ENCODE assay signal across 24 cellular contexts in genomic region chr2:19800796-19801195, GRCh38.
A peak's percentile ranks its signal among the peaks of the same experiment; 100 is the strongest.
DNase-seq lines count a peak whose midpoint lies in the region; ATAC-seq, FAIRE-seq and TF ChIP-seq lines count a peak whose summit lies in the region.
"Had no signal": no experiment of that assay in that cellular context is flagged by ENCODE, and none has a peak within 500 bp of the region (broad histone marks: within the 10 kb centered on the region; RNA-seq: fewer than 3 reads in every experiment).

No MANE protein-coding gene starts in this region.

- H3K27ac ChIP-seq in A549 (peak overlapping the region; percentile 84 to 90), IMR-90 (ENCODE audit: insufficient read depth, low read length) (no peak overlapping the region), gastroesophageal sphincter (peak overlapping the region in 3 of 4 donors; percentile 25 to 76 (median 72)), sigmoid colon (peak overlapping the region; percentile 11 to 76 (median 40))
- H3K27ac ChIP-seq: HL-60, vagina had no signal

- dilution Hi-C loops in IMR-90 (cut with HindIII; ENCODE audit: low sequenced_read_pairs, unreplicated experiment), result no loop called here

- peak overlapping the region; percentile 82; the same call in 2 of the 3 replicates for H2BK15ac ChIP-seq in IMR-90 (ENCODE audit: low read depth, low read length)

- H2BK20ac ChIP-seq in IMR-90 (ENCODE audit: low read depth, low read length), result peak overlapping the region; percentile 87

- H3K79me1 ChIP-seq in IMR-90 (ENCODE audit: low read depth in 1 of 2, low read length in 2 of 2), result no peaks in the 10 kb centered on the region

- WGBS in A549 (ENCODE audit: missing lambda C conversion rate), result 92% methylated on average over 5 of the region's 5 CpGs
- no CpG with 5 or more reads among the region's 5 CpGs for WGBS in IMR-90 (ENCODE audit: extremely low coverage in 2 of 2, insufficient read length in 1 of 2), 2 experiments
- 80 to 95% methylated on average over 3 to 5 of the region's 5 CpGs for WGBS in gastroesophageal sphincter (ENCODE audit: low coverage in 1 of 2), 2 donors
- 77 to 88% methylated on average over 5 of the region's 5 CpGs for WGBS in sigmoid colon, 2 donors

- H3K4ac ChIP-seq in IMR-90 (ENCODE audit: low read depth, low read length), result peak overlapping the region; percentile 85

- POLR2A ChIA-PET in A549 (lab: Yijun Ruan, JAX), result no interaction called here
- POLR2A ChIA-PET in IMR-90 (lab: Charles Lee; ENCODE audit: unreplicated experiment), result no interaction called here

- no peak for TF ChIP-seq POLR2A in A549 (IDR thresholded peaks at IDR 0.05; ENCODE audit: low read length)
- no peak for TF ChIP-seq POLR2A in IMR-90 (IDR thresholded peaks at IDR 0.05; ENCODE audit: low read depth, low read length)
- TF ChIP-seq POLR2A in gastroesophageal sphincter (IDR thresholded peaks at IDR 0.05), result no peak
- no peak for TF ChIP-seq POLR2A in sigmoid colon (IDR thresholded peaks at IDR 0.05)

- TF ChIP-seq RAD21 in A549 (conservative IDR thresholded peaks at IDR 0.05 in 1 of 2, IDR thresholded peaks at IDR 0.05 in 1 of 2), result no peak
- no peak for TF ChIP-seq RAD21 in IMR-90 (IDR thresholded peaks at IDR 0.05; ENCODE audit: low read length)

- ATAC-seq in A549 (peak; percentile 8 to 19; a peak in 5 of 6 replicates), IMR-90 (ENCODE audit: low read depth) (no peak), gastroesophageal sphincter (no peak), HG02970 (IDR thresholded peaks at IDR 0.05; ENCODE audit: low FRiP score, unreplicated experiment) (no peak)
- ATAC-seq: activated CD8-positive, alpha-beta memory T cell treated with anti-CD3 and anti-CD28 coated beads, Interleukin-2, amount 10 ng/mL, durations not matched to agents 7 days and 5 days; left colon; stimulated activated naive B cell treated with anti-CD40 and anti-IgM and Interleukin-4, amounts not matched to agents 10 μg/mL and 1 μg/mL and 100 μg/mL, for 72 hours had no signal

- H3K18ac ChIP-seq in IMR-90 (ENCODE audit: low read depth, low read length), result peak overlapping the region; percentile 24; the same call in 1 of the 2 replicates

- H4K20me1 ChIP-seq in IMR-90 (ENCODE audit: insufficient read depth, low read length), result no peaks in the 10 kb centered on the region; the same call in 1 of the 2 replicates

- peak overlapping the region; percentile 7 for H2AFZ ChIP-seq in IMR-90 (replicated peaks; ENCODE audit: low read length, poor library complexity)

- no peak for TF ChIP-seq CTCF in A549 (IDR thresholded peaks at IDR 0.05)
- TF ChIP-seq CTCF in IMR-90 (conservative IDR thresholded peaks at IDR 0.05; ENCODE audit: low read depth, low read length), result no peak
- TF ChIP-seq CTCF in gastroesophageal sphincter (IDR thresholded peaks at IDR 0.05), result no peak
- no peak for TF ChIP-seq CTCF in sigmoid colon (IDR thresholded peaks at IDR 0.05)

- H4K91ac ChIP-seq in IMR-90 (ENCODE audit: insufficient read depth, low read depth, low read length), result peak overlapping the region; percentile 20

- no peak overlapping the region for H2AK9ac ChIP-seq in IMR-90 (replicated peaks; ENCODE audit: low read depth, low read length, poor library complexity)

- H3K4me2 ChIP-seq in A549 (peak overlapping the region; percentile 70), IMR-90 (ENCODE audit: low read depth, low read length) (no peak overlapping the region)

- H3K56ac ChIP-seq in IMR-90 (ENCODE audit: extremely low read depth, insufficient read depth, low read length), result peak overlapping the region; percentile 11; the same call in 1 of the 2 replicates

- H3K4me3 ChIP-seq in A549 (no peak overlapping the region), IMR-90 (ENCODE audit: insufficient read depth, low read depth, low read length) (no peak overlapping the region), gastroesophageal sphincter (no peak overlapping the region), sigmoid colon (no peak overlapping the region)
- H3K4me3 ChIP-seq: HAP-1, heart right ventricle, vagina had no signal

- FAIRE-seq in A549 (lab: Jason Lieb, UNC), result no peak
- FAIRE-seq: D721Med, GM12892, HepG2 had no signal

- H3K9ac ChIP-seq in IMR-90 (ENCODE audit: low read depth, low read length), result no peak overlapping the region

- H3K9me3 ChIP-seq in A549, result no peaks in the 10 kb centered on the region
- H3K9me3 ChIP-seq in IMR-90 (ENCODE audit: control insufficient read depth, insufficient read depth, low read length), result no peaks in the 10 kb centered on the region
- H3K9me3 ChIP-seq in gastroesophageal sphincter, result no peaks in the 10 kb centered on the region
- no peaks in the 10 kb centered on the region for H3K9me3 ChIP-seq in sigmoid colon
- H3K9me3 ChIP-seq: HAP-1, heart right ventricle, vagina had no signal

- H2AK5ac ChIP-seq in IMR-90 (ENCODE audit: low read depth, low read length), result peak overlapping the region; percentile 95

- CTCF ChIA-PET in A549 (lab: Yijun Ruan, JAX), result interaction anchor here (0.6 to 1.3 kb wide), 5 partner anchors 10 to 133 kb away, joined by 3 to 5 read pairs (median 3); no protein-coding TSS in a partner anchor
- CTCF ChIA-PET in IMR-90 (lab: Yijun Ruan, JAX), result interaction anchor here (1.3 kb wide), 1 partner anchor 25 kb away, joined by 4 read pairs; no protein-coding TSS in a partner anchor

- H3K4me1 ChIP-seq in A549 (peaks cover 31% of the 10 kb centered on the region), IMR-90 (ENCODE audit: control insufficient read depth, insufficient read depth, low read length) (peaks cover 17% of the 10 kb centered on the region), gastroesophageal sphincter (peaks cover 8 to 25% (median 8%) of the 10 kb centered on the region in 3 donors), sigmoid colon (peaks cover 0 to 27% (median 24%) of the 10 kb centered on the region in 4 donors)
- H3K4me1 ChIP-seq: HAP-1 had no signal

- peak overlapping the region; percentile 75 for H2BK120ac ChIP-seq in IMR-90 (ENCODE audit: low read depth, low read length)

- peaks cover 18% of the 10 kb centered on the region for H3K9me1 ChIP-seq in IMR-90 (ENCODE audit: insufficient read depth, low read length)

- DNase-seq in A549 (ENCODE audit: low read depth in 1 of 2, low spot score in 1 of 2) (no peak), IMR-90 (no peak), sigmoid colon (no peak), amniotic stem cell (lab: John Stamatoyannopoulos, UW) (no peak), HuH-7.5 (ENCODE audit: low spot score) (no peak)
- DNase-seq in stimulated activated CD4-positive, alpha-beta T cell treated with anti-CD3 and anti-CD28 coated beads, Interleukin-12 subunit alpha, Interleukin-12 subunit beta, amount 100 ng/mL, for 4 hours, result no peak
- DNase-seq: activated CD4-positive, alpha-beta T cell treated with anti-CD3 and anti-CD28 coated beads, Interleukin-2, amount 50 U/mL, for 1 hour; activated CD8-positive, alpha-beta memory T cell treated with anti-CD3 and anti-CD28 coated beads, Interleukin-2, amount 10 ng/mL, durations not matched to agents 7 days and 5 days; NCI-H1048; NCI-H1930; NCI-H748 treated with DMSO at 0.1 percent for 48 hours; stimulated activated CD4-positive, alpha-beta T cell treated with anti-CD3 and anti-CD28 coated beads, Interleukin-4, amount 100 ng/mL, for 24 hours; stimulated activated naive B cell treated with anti-CD40 and anti-IgM and Interleukin-4, amounts not matched to agents 10 μg/mL and 1 μg/mL and 100 μg/mL, for 72 hours; T-helper 9 cell had no signal

- H3K23ac ChIP-seq in IMR-90 (ENCODE audit: low read depth, low read length), result no peak overlapping the region

- intact Hi-C loops in IMR-90 (cut with micrococcal nuclease) (loop anchor here (1.0 kb wide), 1 partner anchor 151 kb away; no protein-coding TSS in a partner anchor), sigmoid colon (cut with DNase I) (loop anchor here (2.0 kb wide), 1 partner anchor 38 kb away; no protein-coding TSS in a partner anchor)

- H3K27me3 ChIP-seq in IMR-90 (ENCODE audit: control insufficient read depth, insufficient read depth, low read length) (0 out of 2 replicates have a peak, but pooled peaks cover 4% of the 10 kb centered on the region), gastroesophageal sphincter (no peaks in the 10 kb centered on the region), sigmoid colon (no peaks in the 10 kb centered on the region)
- H3K27me3 ChIP-seq: heart right ventricle, vagina had no signal

- H3K36me3 ChIP-seq in IMR-90 (ENCODE audit: control insufficient read depth, insufficient read depth, low read length) (no peaks in the 10 kb centered on the region), gastroesophageal sphincter (no peaks in the 10 kb centered on the region), sigmoid colon (no peaks in the 10 kb centered on the region)
- H3K36me3 ChIP-seq: HAP-1, heart right ventricle, vagina had no signal

- H4K8ac ChIP-seq in IMR-90 (ENCODE audit: low read depth in 2 of 2, low read length in 2 of 2), result peak overlapping the region in 1 of 2 experiments; percentile 10; a peak in 1 of 4 replicates

- in situ Hi-C loops in IMR-90 (cut with MboI; ENCODE audit: low sequenced_read_pairs), result no loop called here

- no peak overlapping the region for H4K5ac ChIP-seq in IMR-90 (ENCODE audit: low read depth, low read length)

- H3K14ac ChIP-seq in IMR-90 (replicated peaks; ENCODE audit: low read depth, low read length), result peak overlapping the region; percentile 61; the same call in 1 of the 2 replicates

- H2BK5ac ChIP-seq in IMR-90 (ENCODE audit: low read depth, low read length, poor library complexity, severe bottlenecking), result no peak overlapping the region

- BruUV-seq in IMR-90 (replicated peaks; lab: Mats Ljungman, UMichigan), result no TSS peak

- TF ChIP-seq EP300 in A549 (IDR thresholded peaks at IDR 0.05), result no peak
- no peak for TF ChIP-seq EP300 in gastroesophageal sphincter (IDR thresholded peaks at IDR 0.05)
- no peak for TF ChIP-seq EP300 in sigmoid colon (IDR thresholded peaks at IDR 0.05)

TF ChIP-seq in A549, 52 proteins besides CTCF, POLR2A, EP300 and RAD21:
- TF ChIP-seq CBX8 (IDR thresholded peaks at IDR 0.05) (no peak), EHMT2 (IDR thresholded peaks at IDR 0.05; ENCODE audit: low read depth) (no peak), MYC (IDR thresholded peaks at IDR 0.05; ENCODE audit: borderline replicate concordance, low read length) (no peak)
TF ChIP-seq in A549: peak in this region for 0.

TF ChIP-seq in IMR-90, 13 proteins besides CTCF, POLR2A, EP300 and RAD21 (continues in another document):
- TF ChIP-seq ELK1 (IDR thresholded peaks at IDR 0.05; ENCODE audit: borderline replicate concordance, low read depth, low read length) (no peak), FOS (IDR thresholded peaks at IDR 0.05; ENCODE audit: low read depth, low read length) (no peak)

Comparison
In these comparisons a context has a peak if more than half of its experiments do, and no peak if none do; other contexts are left out.
1. ATAC-seq: peak in A549 (2 of 2); none in IMR-90 (single experiment), gastroesophageal sphincter (single experiment) and HG02970 (single experiment).